Comparison of ENCODE assay signal across 17 cellular contexts in genomic region chr13:73958657-73959397, GRCh38.
DNase-seq lines count a peak whose midpoint lies in the region; ATAC-seq, FAIRE-seq and TF ChIP-seq lines count a peak whose summit lies in the region.
"Had no signal": no experiment of that assay in that cellular context is flagged by ENCODE, and none has a peak within 500 bp of the region (broad histone marks: within the 10 kb centered on the region; RNA-seq: fewer than 3 reads in every experiment).

No MANE protein-coding gene starts in this region.

- H3K9me3 ChIP-seq in HCT116 (ENCODE audit: control insufficient read depth in 1 of 2, insufficient read depth in 1 of 2, low read depth in 1 of 2, low read length in 2 of 2) (no peaks in the 10 kb centered on the region), keratinocyte (ENCODE audit: control insufficient read depth, low read depth, low read length) (no peaks in the 10 kb centered on the region)

- TF ChIP-seq RAD21 in HCT116 (IDR thresholded peaks at IDR 0.05; ENCODE audit: low read depth), result no peak

- POLR2A ChIA-PET in HCT116 (lab: Charles Lee), result no interaction called here

- TF ChIP-seq CTCF in Calu3 (IDR thresholded peaks at IDR 0.05; ENCODE audit: unreplicated experiment) (no peak), HCT116 (IDR thresholded peaks at IDR 0.05 in 2 of 3, conservative IDR thresholded peaks at IDR 0.05 in 1 of 3; ENCODE audit: borderline replicate concordance in 1 of 3, insufficient read depth in 1 of 3, low read depth in 2 of 3, low read length in 2 of 3) (no peak), keratinocyte (optimal IDR thresholded peaks at IDR 0.05 in 1 of 3, IDR thresholded peaks at IDR 0.05 in 1 of 3, conservative IDR thresholded peaks at IDR 0.05 in 1 of 3; ENCODE audit: extremely low read depth in 1 of 3, insufficient read depth in 2 of 3, low read length in 3 of 3) (no peak), endothelial cell (IDR thresholded peaks at IDR 0.05; ENCODE audit: unreplicated experiment) (no peak)

- H3K9me3 Mint-ChIP-seq in Calu3 (ENCODE audit: low read depth, unreplicated experiment), result no peaks in the 10 kb centered on the region
- no peaks in the 10 kb centered on the region for H3K9me3 Mint-ChIP-seq in endothelial cell (ENCODE audit: unreplicated experiment)

- H3K4me3 Mint-ChIP-seq in Calu3 (ENCODE audit: low read depth, unreplicated experiment) (no peak overlapping the region), endothelial cell (ENCODE audit: unreplicated experiment) (no peak overlapping the region)
- H3K4me3 Mint-ChIP-seq: B cell; CD4-positive, alpha-beta memory T cell had no signal

- H2AFZ ChIP-seq in HCT116 (ENCODE audit: low read depth, low read length, poor library complexity, severe bottlenecking), result no peak overlapping the region
- no peak overlapping the region for H2AFZ ChIP-seq in keratinocyte (ENCODE audit: control insufficient read depth, low read length)

- no peak for TF ChIP-seq POLR2A in HCT116 (IDR thresholded peaks at IDR 0.05; ENCODE audit: borderline replicate concordance, extremely low read depth, insufficient read depth, insufficient read length)

- H3K79me2 ChIP-seq in HCT116 (ENCODE audit: insufficient read depth, low read length), result no peaks in the 10 kb centered on the region
- H3K79me2 ChIP-seq in keratinocyte (ENCODE audit: control insufficient read depth, insufficient read depth, low read length), result peaks cover 3% of the 10 kb centered on the region

- dilution Hi-C loops in keratinocyte (cut with MboI; ENCODE audit: extremely low pct_ligation_motif_present, low sequenced_read_pairs), result no loop called here

- ATAC-seq in HCT116, result peak; percentile 88
- no peak for ATAC-seq in GM18858 (IDR thresholded peaks at IDR 0.05; ENCODE audit: unreplicated experiment)

- H3K4me2 ChIP-seq in HCT116 (ENCODE audit: low read length) (peak overlapping the region; percentile 62), keratinocyte (ENCODE audit: control insufficient read depth, extremely low read depth, insufficient read depth, low read depth, low read length) (peak overlapping the region; percentile 61)

- peaks cover 6 to 11% of the 10 kb centered on the region in 2 experiments; a peak in 3 of 4 replicates for H3K4me1 ChIP-seq in HCT116 (ENCODE audit: control insufficient read depth in 1 of 2, insufficient read depth in 2 of 2, low read length in 2 of 2)
- peaks cover 9% of the 10 kb centered on the region for H3K4me1 ChIP-seq in keratinocyte (ENCODE audit: control insufficient read depth, extremely low read depth, insufficient read depth, low read length)

- intact Hi-C loops in Calu3 (cut with micrococcal nuclease; ENCODE audit: unreplicated experiment), result no loop called here
- intact Hi-C loops in HCT116 (cut with micrococcal nuclease), result no loop called here

- H3K36me3 Mint-ChIP-seq in Calu3 (ENCODE audit: insufficient read depth, unreplicated experiment) (no peaks in the 10 kb centered on the region), endothelial cell (ENCODE audit: low read depth, unreplicated experiment) (peaks cover 7% of the 10 kb centered on the region)

- peaks cover 2% of the 10 kb centered on the region for H3K9me1 ChIP-seq in keratinocyte (ENCODE audit: control insufficient read depth, extremely low read depth, insufficient read depth, low read length)

- CTCF ChIA-PET in Calu3 (lab: Charles Lee), result no interaction called here
- CTCF ChIA-PET in HCT116 (lab: Charles Lee), result no interaction called here

- H3K36me3 ChIP-seq in HCT116 (ENCODE audit: control insufficient read depth in 1 of 2, insufficient read depth in 2 of 2, low read length in 2 of 2), result no peaks in the 10 kb centered on the region
- no peaks in the 10 kb centered on the region for H3K36me3 ChIP-seq in keratinocyte (ENCODE audit: control insufficient read depth in 2 of 2, extremely low read depth in 1 of 2, insufficient read depth in 2 of 2, low read length in 2 of 2)

- no TSS peak for BruUV-seq in Calu3 (replicated peaks; lab: Mats Ljungman, UMichigan)
- no TSS peak for BruUV-seq in HCT116 (replicated peaks; lab: Mats Ljungman, UMichigan)

- H3K27me3 Mint-ChIP-seq in Calu3 (ENCODE audit: unreplicated experiment), result no peaks in the 10 kb centered on the region
- H3K27me3 Mint-ChIP-seq in endothelial cell (ENCODE audit: unreplicated experiment), result no peaks in the 10 kb centered on the region
- H3K27me3 Mint-ChIP-seq: B cell; CD4-positive, alpha-beta memory T cell had no signal

- H4K20me1 ChIP-seq in HCT116 (ENCODE audit: insufficient read depth) (no peaks in the 10 kb centered on the region), keratinocyte (ENCODE audit: control insufficient read depth, extremely low read depth, insufficient read depth, low read length) (no peaks in the 10 kb centered on the region)

- H3K9ac ChIP-seq in HCT116 (ENCODE audit: low read length) (no peak overlapping the region), keratinocyte (ENCODE audit: control insufficient read depth, extremely low read depth, insufficient read depth, low read length) (no peak overlapping the region)

- H3K27me3 ChIP-seq in HCT116 (ENCODE audit: insufficient read depth, low read length), result no peaks in the 10 kb centered on the region
- no peaks in the 10 kb centered on the region for H3K27me3 ChIP-seq in keratinocyte (ENCODE audit: control insufficient read depth, extremely low read depth, insufficient read depth, low read length)

- H3K9me2 ChIP-seq in HCT116 (ENCODE audit: insufficient read depth), result no peaks in the 10 kb centered on the region

- RAD21 ChIA-PET in HCT116 (lab: Charles Lee; ENCODE audit: low non-redundant PET in 1 of 2, low total read pairs in 2 of 2, uncharacterized antibody in 2 of 2, unreplicated experiment in 2 of 2), result no interaction called here

- peak overlapping the region; percentile 1; the same call in 1 of the 2 replicates for H3K27ac ChIP-seq in HCT116 (ENCODE audit: low read depth, low read length)
- H3K27ac ChIP-seq in keratinocyte (ENCODE audit: control insufficient read depth, insufficient read depth, low read length), result peak overlapping the region; percentile 51

- peak overlapping the region in 1 of 2 experiments; percentile 12; a peak in 1 of 4 replicates for H3K4me3 ChIP-seq in HCT116 (replicated peaks in 1 of 2; ENCODE audit: low read depth in 1 of 2, low read length in 2 of 2)
- H3K4me3 ChIP-seq in keratinocyte (ENCODE audit: control insufficient read depth in 2 of 3, extremely low read depth in 1 of 3, insufficient read depth in 2 of 3, low read depth in 1 of 3, low read length in 3 of 3), result no peak overlapping the region

- H3K4me1 Mint-ChIP-seq in Calu3 (ENCODE audit: low read depth, unreplicated experiment) (no peaks in the 10 kb centered on the region), endothelial cell (ENCODE audit: unreplicated experiment) (peaks cover 4% of the 10 kb centered on the region)

- no peak overlapping the region for H3K27ac Mint-ChIP-seq in Calu3 (ENCODE audit: unreplicated experiment)
- no peak overlapping the region for H3K27ac Mint-ChIP-seq in endothelial cell (ENCODE audit: unreplicated experiment)
- H3K27ac Mint-ChIP-seq: B cell; CD4-positive, alpha-beta memory T cell had no signal

- DNase-seq in Calu3, result peak; percentile 14
- DNase-seq in HCT116 (ENCODE audit: low read depth, low spot score), result peak; percentile 62
- peak; percentile 28 for DNase-seq in RCC 7860 (ENCODE audit: low spot score)
- peak; percentile 15 for DNase-seq in keratinocyte (ENCODE audit: low read depth, low spot score)
- no peak for DNase-seq in endothelial cell (ENCODE audit: low spot score)
- no peak for DNase-seq in dedifferentiated amniotic fluid mesenchymal stem cell (ENCODE audit: extremely low spot score)
- no peak for DNase-seq in A172 (ENCODE audit: low spot score)
- DNase-seq: ACHN; CD4-positive, alpha-beta memory T cell; H7; IMR-90; NCI-H146; NCI-H446; SHP77 treated with DMSO at 0.1 percent for 48 hours had no signal

- no peak for FAIRE-seq in RCC 7860 (lab: Jason Lieb, UNC)
- FAIRE-seq in keratinocyte (lab: Jason Lieb, UNC), result peak; percentile 98
- FAIRE-seq: D721Med had no signal

TF ChIP-seq in HCT116, 20 proteins besides CTCF, POLR2A, EP300 and RAD21 (continues in another document):
- TF ChIP-seq EZH2 (IDR thresholded peaks at IDR 0.05) (no peak), ZFX (IDR thresholded peaks at IDR 0.05) (no peak), SIN3A (IDR thresholded peaks at IDR 0.05; ENCODE audit: low read depth) (no peak), CBX3 (IDR thresholded peaks at IDR 0.05; ENCODE audit: low read depth) (peak; percentile 35; the same call in 1 of the 2 replicates), SP1 (IDR thresholded peaks at IDR 0.05; ENCODE audit: low read depth) (peak; percentile 35; the same call in 1 of the 2 replicates), CEBPB (IDR thresholded peaks at IDR 0.05; ENCODE audit: low read depth) (no peak), ZNF274 (IDR thresholded peaks at IDR 0.05; ENCODE audit: low read depth, low read length) (no peak)
- TF ChIP-seq, protein P1, sequence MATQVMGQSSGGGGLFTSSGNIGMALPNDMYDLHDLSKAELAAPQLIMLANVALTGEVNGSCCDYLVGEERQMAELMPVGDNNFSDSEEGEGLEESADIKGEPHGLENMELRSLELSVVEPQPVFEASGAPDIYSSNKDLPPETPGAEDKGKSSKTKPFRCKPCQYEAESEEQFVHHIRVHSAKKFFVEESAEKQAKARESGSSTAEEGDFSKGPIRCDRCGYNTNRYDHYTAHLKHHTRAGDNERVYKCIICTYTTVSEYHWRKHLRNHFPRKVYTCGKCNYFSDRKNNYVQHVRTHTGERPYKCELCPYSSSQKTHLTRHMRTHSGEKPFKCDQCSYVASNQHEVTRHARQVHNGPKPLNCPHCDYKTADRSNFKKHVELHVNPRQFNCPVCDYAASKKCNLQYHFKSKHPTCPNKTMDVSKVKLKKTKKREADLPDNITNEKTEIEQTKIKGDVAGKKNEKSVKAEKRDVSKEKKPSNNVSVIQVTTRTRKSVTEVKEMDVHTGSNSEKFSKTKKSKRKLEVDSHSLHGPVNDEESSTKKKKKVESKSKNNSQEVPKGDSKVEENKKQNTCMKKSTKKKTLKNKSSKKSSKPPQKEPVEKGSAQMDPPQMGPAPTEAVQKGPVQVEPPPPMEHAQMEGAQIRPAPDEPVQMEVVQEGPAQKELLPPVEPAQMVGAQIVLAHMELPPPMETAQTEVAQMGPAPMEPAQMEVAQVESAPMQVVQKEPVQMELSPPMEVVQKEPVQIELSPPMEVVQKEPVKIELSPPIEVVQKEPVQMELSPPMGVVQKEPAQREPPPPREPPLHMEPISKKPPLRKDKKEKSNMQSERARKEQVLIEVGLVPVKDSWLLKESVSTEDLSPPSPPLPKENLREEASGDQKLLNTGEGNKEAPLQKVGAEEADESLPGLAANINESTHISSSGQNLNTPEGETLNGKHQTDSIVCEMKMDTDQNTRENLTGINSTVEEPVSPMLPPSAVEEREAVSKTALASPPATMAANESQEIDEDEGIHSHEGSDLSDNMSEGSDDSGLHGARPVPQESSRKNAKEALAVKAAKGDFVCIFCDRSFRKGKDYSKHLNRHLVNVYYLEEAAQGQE (IDR thresholded peaks at IDR 0.05; ENCODE audit: low read depth), result no peak
- TF ChIP-seq, protein P2, sequence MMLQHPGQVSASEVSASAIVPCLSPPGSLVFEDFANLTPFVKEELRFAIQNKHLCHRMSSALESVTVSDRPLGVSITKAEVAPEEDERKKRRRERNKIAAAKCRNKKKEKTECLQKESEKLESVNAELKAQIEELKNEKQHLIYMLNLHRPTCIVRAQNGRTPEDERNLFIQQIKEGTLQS (IDR thresholded peaks at IDR 0.05), result no peak

Comparison
In these comparisons a context has a peak if more than half of its experiments do, and no peak if none do; other contexts are left out.
1. DNase-seq: peak in Calu3 (single experiment), HCT116 (single experiment), RCC 7860 (single experiment) and keratinocyte (single experiment); none in endothelial cell (single experiment), dedifferentiated amniotic fluid mesenchymal stem cell (single experiment) and A172 (single experiment).